ENCODE assay signal across 8 cellular contexts in the genomic region with DNA sequence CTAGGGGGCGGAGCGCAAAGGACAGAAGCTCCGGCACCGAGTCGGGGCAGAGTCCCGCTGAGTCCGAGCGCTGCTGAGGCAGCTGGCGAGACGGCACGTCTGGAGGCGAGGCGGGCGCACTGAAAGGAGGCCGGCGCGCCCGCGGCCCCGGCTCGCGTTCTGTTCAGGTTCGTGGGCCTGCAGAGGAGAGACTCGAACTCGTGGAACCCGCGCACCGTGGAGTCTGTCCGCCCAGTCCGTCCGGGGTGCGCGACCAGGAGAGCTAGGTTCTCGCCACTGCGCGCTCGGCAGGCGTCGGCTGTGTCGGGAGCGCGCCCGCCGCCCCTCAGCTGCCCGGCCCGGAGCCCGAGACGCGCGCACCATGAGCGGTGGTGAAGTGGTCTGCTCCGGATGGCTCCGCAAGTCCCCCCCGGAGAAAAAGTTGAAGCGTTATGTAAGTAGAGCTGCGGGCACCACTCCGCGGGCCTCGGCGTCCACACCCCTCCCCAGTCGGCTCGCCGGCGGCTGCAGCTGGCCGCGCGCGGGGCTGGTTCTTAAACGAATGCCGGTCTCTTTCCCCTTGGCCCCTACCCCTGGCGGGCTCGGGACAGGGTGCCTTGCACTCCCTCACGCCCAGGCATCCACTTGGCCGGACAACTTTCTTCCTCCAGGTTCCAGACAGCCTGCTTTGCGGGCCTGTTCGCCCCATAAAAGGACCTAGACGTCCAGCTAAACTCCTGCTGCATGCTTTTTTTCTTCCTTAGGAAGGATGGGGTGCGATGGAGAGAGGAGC. TPM values are rescaled to one million over a fixed set of nuclear protein-coding genes. Genes with fewer than 3 reads are reported as not detected.
DNase-seq lines count a peak whose midpoint lies in the region; ATAC-seq and TF ChIP-seq lines count a peak whose summit lies in the region.

A gene (plus strand): TSS at position 49 of the 772 bp plus-strand sequence. CDS start 313 bp downstream, at position 362.

- peak in 3 of 7 experiments; percentile 5 to 18 (median 6) for DNase-seq in CD8-positive, alpha-beta T cell
- DNase-seq in NCI-H446 treated with DMSO at 0.1 percent for 48 hours (lab: John Stamatoyannopoulos, UW), result peak; percentile 42
- peak; percentile 54 for DNase-seq in activated naive CD4-positive, alpha-beta T cell treated with anti-CD3 and anti-CD28 coated beads, Interleukin-2, amount 10 ng/mL, durations not matched to agents 7 days and 5 days
- DNase-seq in glomerular visceral epithelial cell (ENCODE audit: extremely low spot score), result peak; percentile 62
- peak; percentile 68 for DNase-seq in occipital lobe (lab: John Stamatoyannopoulos, UW)
- DNase-seq in HPDE6-E6E7 (ENCODE audit: extremely low spot score), result no peak

- H3K9me3 Mint-ChIP-seq in CD8-positive, alpha-beta T cell, result no peaks in the 10 kb centered on the region
- H3K9me3 Mint-ChIP-seq in activated naive CD4-positive, alpha-beta T cell treated with anti-CD3 and anti-CD28 coated beads, Interleukin-2, amount 10 ng/mL, durations not matched to agents 7 days and 5 days, result no peaks in the 10 kb centered on the region

- no peak within 1 kb of the TSS for H3K27ac Mint-ChIP-seq in CD8-positive, alpha-beta T cell
- H3K27ac Mint-ChIP-seq in activated naive CD4-positive, alpha-beta T cell treated with anti-CD3 and anti-CD28 coated beads, Interleukin-2, amount 10 ng/mL, durations not matched to agents 7 days and 5 days, result no peak within 1 kb of the TSS

- peak within 1 kb of the TSS; percentile 39 for H3K4me3 ChIP-seq in CD8-positive, alpha-beta T cell (ENCODE audit: low read depth, low read length)

- no peaks in the 10 kb centered on the region for H3K9me3 ChIP-seq in CD8-positive, alpha-beta T cell (ENCODE audit: low read length)

- H3K27me3 ChIP-seq in CD8-positive, alpha-beta T cell (ENCODE audit: insufficient read depth, low read length), result peaks cover 12% of the 10 kb centered on the region

- no peak within 1 kb of the TSS for H3K27ac ChIP-seq in CD8-positive, alpha-beta T cell (ENCODE audit: low read depth, low read length)

- H3K36me3 Mint-ChIP-seq in CD8-positive, alpha-beta T cell, result no peaks in the 10 kb centered on the region
- peaks cover 2% of the 10 kb centered on the region for H3K36me3 Mint-ChIP-seq in activated naive CD4-positive, alpha-beta T cell treated with anti-CD3 and anti-CD28 coated beads, Interleukin-2, amount 10 ng/mL, durations not matched to agents 7 days and 5 days

- CTCF ChIA-PET in CD8-positive, alpha-beta T cell (lab: Charles Lee), result no interaction called here
- CTCF ChIA-PET in activated naive CD4-positive, alpha-beta T cell treated with anti-CD3 and anti-CD28 coated beads, Interleukin-2, amount 10 ng/mL, durations not matched to agents 7 days and 5 days (lab: Charles Lee), result no interaction called here

- H3K36me3 ChIP-seq in CD8-positive, alpha-beta T cell (ENCODE audit: insufficient read depth, low read length), result no peaks in the 10 kb centered on the region

- peaks cover 43% of the 10 kb centered on the region for H3K27me3 Mint-ChIP-seq in CD8-positive, alpha-beta T cell (ENCODE audit: low read depth)
- H3K27me3 Mint-ChIP-seq in activated naive CD4-positive, alpha-beta T cell treated with anti-CD3 and anti-CD28 coated beads, Interleukin-2, amount 10 ng/mL, durations not matched to agents 7 days and 5 days, result peaks cover 80% of the 10 kb centered on the region

- no peak for TF ChIP-seq CTCF in CD8-positive, alpha-beta T cell (IDR thresholded peaks at IDR 0.05)

- peaks cover 4% of the 10 kb centered on the region for H3K4me1 ChIP-seq in CD8-positive, alpha-beta T cell (ENCODE audit: insufficient read depth, low read length)

- H3K4me3 Mint-ChIP-seq in CD8-positive, alpha-beta T cell, result peak within 1 kb of the TSS; percentile 85
- H3K4me3 Mint-ChIP-seq in activated naive CD4-positive, alpha-beta T cell treated with anti-CD3 and anti-CD28 coated beads, Interleukin-2, amount 10 ng/mL, durations not matched to agents 7 days and 5 days, result peak within 1 kb of the TSS; percentile 77

- ATAC-seq in CD8-positive, alpha-beta T cell, result peak; percentile 55
- peak; percentile 60 for ATAC-seq in GM18520 (IDR thresholded peaks at IDR 0.05; ENCODE audit: unreplicated experiment)
- peak; percentile 75 for ATAC-seq in HG02943 (IDR thresholded peaks at IDR 0.05; ENCODE audit: low read depth, unreplicated experiment)

- intact Hi-C loops in CD8-positive, alpha-beta T cell (cut with DNase I, micrococcal nuclease), result no loop called here

- POLR2A ChIA-PET in CD8-positive, alpha-beta T cell (lab: Charles Lee), result interaction anchor here (0.5 kb wide), 1 partner anchor 497 kb away, joined by 3 read pairs; no protein-coding TSS in a partner anchor

- peaks cover 7% of the 10 kb centered on the region for H3K4me1 Mint-ChIP-seq in CD8-positive, alpha-beta T cell (ENCODE audit: low read depth)
- H3K4me1 Mint-ChIP-seq in activated naive CD4-positive, alpha-beta T cell treated with anti-CD3 and anti-CD28 coated beads, Interleukin-2, amount 10 ng/mL, durations not matched to agents 7 days and 5 days, result peaks cover 9% of the 10 kb centered on the region

RNA-seq across cellular contexts. Expression of the gene that starts here (rescaled TPM):
- 1 to 10 TPM in 1 of 2 experiments, under 1 TPM in 1; 0.98 to 1.5 TPM for total RNA-seq in CD8-positive, alpha-beta T cell
- 25.9 TPM for total RNA-seq in occipital lobe

Comparison
In these comparisons a context has a peak if more than half of its experiments do, and no peak if none do; other contexts are left out.
1. RNA of the gene that starts here (total RNA-seq): 25.9 TPM in occipital lobe (single experiment); 0.98 to 1.5 TPM in CD8-positive, alpha-beta T cell; every median in the first group is over 10 times any median in the second.
2. Peak in every context shown above with its lines, with median percentiles within 50 percentile points of each other: ATAC-seq.